ENCODE assay signal across 22 cellular contexts in the genomic region with DNA sequence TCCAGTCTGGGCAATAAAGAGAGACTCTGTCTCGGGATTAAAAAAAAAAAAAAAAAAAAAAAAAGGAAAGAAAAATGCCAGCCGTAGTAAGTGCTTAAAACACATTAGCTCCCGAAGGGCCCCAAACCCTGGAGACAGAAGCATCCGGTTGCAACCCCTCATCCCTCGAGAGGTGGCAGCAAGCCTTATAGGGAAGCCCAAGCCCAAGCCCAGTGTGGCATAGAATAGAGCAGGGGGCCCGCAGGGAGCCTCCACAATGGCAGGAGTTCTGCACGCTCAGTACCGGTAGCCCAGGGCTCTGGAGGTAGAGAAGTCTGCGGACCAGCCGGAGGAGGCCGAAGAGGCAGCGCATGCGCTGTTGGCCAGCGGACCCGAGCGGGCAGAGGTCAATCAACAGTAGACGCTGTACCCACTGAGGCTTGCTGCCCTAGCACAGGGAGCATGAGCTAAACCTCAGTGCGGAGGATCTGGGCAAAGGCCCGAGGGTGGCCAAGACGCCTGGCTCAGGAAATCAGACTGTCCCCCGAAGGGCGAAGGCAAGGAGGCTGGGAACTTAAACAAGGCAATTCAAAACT.
"Had no signal": no experiment of that assay in that cellular context is flagged by ENCODE, and none has a peak within 500 bp of the region (broad histone marks: within the 10 kb centered on the region; RNA-seq: fewer than 3 reads in every experiment).

No MANE protein-coding gene starts in this region.

- H3K4me1 Mint-ChIP-seq: endodermal cell; stimulated activated memory B cell treated with anti-CD40 and anti-IgM and Interleukin-4, amounts not matched to agents 10 μg/mL and 1 μg/mL and 100 μg/mL, for 72 hours had no signal

- DNase-seq: colonic mucosa; dermis blood vessel endothelial cell; effector CD4-positive, alpha-beta T cell; endodermal cell; erythroblast; foreskin keratinocyte; kidney glomerular epithelial cell; mesendoderm; naive thymus-derived CD4-positive, alpha-beta T cell; nephron progenitor cell; psoas muscle; retina; right lobe of liver; spleen; stimulated activated CD4-positive, alpha-beta T cell treated with anti-CD3 and anti-CD28 coated beads, Interleukin-15, amount 100 ng/mL, for 24 hours; stimulated activated CD4-positive, alpha-beta T cell treated with anti-CD3 and anti-CD28 coated beads, Interleukin-1b, Interleukin-23, amount 100 ng/mL, for 48 hours; stimulated activated CD4-positive, alpha-beta T cell treated with anti-CD3 and anti-CD28 coated beads, Interleukin-4, amount 100 ng/mL, for 24 hours; transverse colon had no signal

- H3K9me3 Mint-ChIP-seq: endodermal cell; naive thymus-derived CD4-positive, alpha-beta T cell; nephron progenitor cell; stimulated activated memory B cell treated with anti-CD40 and anti-IgM and Interleukin-4, amounts not matched to agents 10 μg/mL and 1 μg/mL and 100 μg/mL, for 72 hours; stimulated activated naive CD8-positive, alpha-beta T cell treated with anti-CD3 and anti-CD28 coated beads, Interleukin-15, Interleukin-2, amounts not matched to agents 100 ng/mL and 50 ng/mL, for 24 hours had no signal

- H3K27ac ChIP-seq: colonic mucosa, foreskin keratinocyte, neutrophil, psoas muscle, right lobe of liver, spleen, thoracic aorta, transverse colon had no signal

- H3K27me3 Mint-ChIP-seq: naive thymus-derived CD4-positive, alpha-beta T cell; stimulated activated memory B cell treated with anti-CD40 and anti-IgM and Interleukin-4, amounts not matched to agents 10 μg/mL and 1 μg/mL and 100 μg/mL, for 72 hours; stimulated activated naive CD8-positive, alpha-beta T cell treated with anti-CD3 and anti-CD28 coated beads, Interleukin-15, Interleukin-2, amounts not matched to agents 100 ng/mL and 50 ng/mL, for 24 hours had no signal

- H3K36me3 ChIP-seq: colonic mucosa, thoracic aorta had no signal

- H3K4me3 ChIP-seq: colonic mucosa, psoas muscle, right lobe of liver, spleen, thoracic aorta, transverse colon had no signal

- H3K27ac Mint-ChIP-seq: endodermal cell; nephron progenitor cell; stimulated activated memory B cell treated with anti-CD40 and anti-IgM and Interleukin-4, amounts not matched to agents 10 μg/mL and 1 μg/mL and 100 μg/mL, for 72 hours; stimulated activated naive CD8-positive, alpha-beta T cell treated with anti-CD3 and anti-CD28 coated beads, Interleukin-15, Interleukin-2, amounts not matched to agents 100 ng/mL and 50 ng/mL, for 24 hours had no signal

- H3K27me3 ChIP-seq: colonic mucosa, foreskin keratinocyte, right lobe of liver, spleen, transverse colon had no signal

- H3K4me1 ChIP-seq: colonic mucosa, foreskin keratinocyte, psoas muscle, right lobe of liver, spleen, transverse colon had no signal

- H3K4me3 Mint-ChIP-seq: endodermal cell; naive thymus-derived CD4-positive, alpha-beta T cell; nephron progenitor cell; stimulated activated memory B cell treated with anti-CD40 and anti-IgM and Interleukin-4, amounts not matched to agents 10 μg/mL and 1 μg/mL and 100 μg/mL, for 72 hours; stimulated activated naive CD8-positive, alpha-beta T cell treated with anti-CD3 and anti-CD28 coated beads, Interleukin-15, Interleukin-2, amounts not matched to agents 100 ng/mL and 50 ng/mL, for 24 hours had no signal

- H3K9me3 ChIP-seq: colonic mucosa, neutrophil, psoas muscle, right lobe of liver, spleen, thoracic aorta, transverse colon had no signal
